Comparison of ENCODE assay signal across 8 cellular contexts in the genomic region with DNA sequence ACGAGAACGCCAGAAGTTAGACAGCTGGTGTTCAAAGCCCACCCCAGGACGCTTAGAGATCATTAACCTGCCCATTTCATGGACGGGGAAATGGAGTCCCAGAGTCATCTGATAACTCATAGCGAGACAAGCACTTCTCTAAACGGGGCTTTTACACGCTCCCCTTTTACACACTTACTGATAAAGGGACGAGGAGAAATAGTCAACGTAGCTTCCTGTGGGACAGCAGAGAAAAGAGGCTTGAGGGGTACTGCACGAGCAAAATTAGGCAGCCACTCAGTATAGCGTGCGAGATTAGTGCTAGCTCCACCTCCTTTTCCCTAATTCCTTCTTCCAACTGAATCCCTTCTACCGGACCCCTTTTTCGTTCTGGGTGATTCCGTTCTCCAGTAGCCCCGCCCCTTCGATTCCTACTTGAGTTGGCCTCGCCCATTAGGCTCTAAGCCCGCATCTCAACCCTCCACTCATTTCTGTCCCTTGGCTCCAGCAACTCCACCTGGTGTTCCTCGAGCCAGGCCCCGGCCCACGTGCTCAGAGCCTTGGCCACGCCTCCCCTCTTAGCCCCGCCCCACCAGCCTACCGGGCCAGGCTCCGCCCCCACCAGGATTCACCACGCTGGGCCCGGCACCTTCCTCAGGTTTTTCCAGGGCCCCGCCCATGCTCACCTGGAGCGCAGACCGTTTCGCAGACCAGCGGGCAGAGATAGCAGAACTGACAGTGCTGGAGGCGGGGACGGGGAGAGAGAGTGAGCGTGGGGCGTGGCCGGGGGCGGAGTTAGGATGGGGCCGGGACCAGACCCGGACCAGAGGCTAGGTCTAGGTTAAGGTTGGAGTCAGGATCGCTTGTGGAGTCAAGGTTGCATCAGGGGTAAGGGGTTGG. TPM values are rescaled to one million over a fixed set of nuclear protein-coding genes. Genes with fewer than 3 reads are reported as not detected.
DNase-seq lines count a peak whose midpoint lies in the region; ATAC-seq and TF ChIP-seq lines count a peak whose summit lies in the region.

No MANE protein-coding gene starts in this region.

- H3K36me3 ChIP-seq in BE2C (no peaks in the 10 kb centered on the region), adrenal gland (replicated peaks in 1 of 2) (no peaks in the 10 kb centered on the region), iPS DF 6.9 (ENCODE audit: control insufficient read depth, insufficient read depth, low read length) (no peaks in the 10 kb centered on the region), skeletal muscle tissue (ENCODE audit: control insufficient read depth in 3 of 3, insufficient read depth in 3 of 3, low read length in 3 of 3) (peaks cover 0 to 9% (median 0%) of the 10 kb centered on the region in 3 donors)

- WGBS in adrenal gland, 4 donors: 8 to 9% (median 9%) methylated on average over 33 to 42 of the region's 42 CpGs
- WGBS in iPS DF 6.9 (ENCODE audit: insufficient coverage, insufficient read length): no CpG with 5 or more reads among the region's 42 CpGs

- DNase-seq in BE2C: peak; percentile 86
- peak; percentile 23 for DNase-seq in HCEC 1CT
- peak; percentile 52 for DNase-seq in NOMO-1 treated with DMSO at 0.1 percent for 48 hours (lab: John Stamatoyannopoulos, UW; ENCODE audit: unreplicated experiment)
- peak; percentile 82 to 90 (median 87) for DNase-seq in adrenal gland
- no peak for DNase-seq in iPS DF 6.9 (ENCODE audit: low read depth, low spot score)

- peak overlapping the region; percentile 89 for H3K4me3 ChIP-seq in BE2C (ENCODE audit: low read depth, low read length)
- H3K4me3 ChIP-seq in adrenal gland: peak overlapping the region in 1 of 4 donors; percentile 73
- peak overlapping the region; percentile 67; the same call in 1 of the 2 replicates for H3K4me3 ChIP-seq in iPS DF 6.9 (ENCODE audit: low read length)
- H3K4me3 ChIP-seq in skeletal muscle tissue (ENCODE audit: low read length in 3 of 3): peak overlapping the region; percentile 91 to 94 (median 92)

- peak in 1 of 2 donors; percentile 26 for TF ChIP-seq POLR2A in adrenal gland (IDR thresholded peaks at IDR 0.05)

- H3K4me1 ChIP-seq in BE2C: peaks cover 5% of the 10 kb centered on the region
- peaks cover 15 to 19% of the 10 kb centered on the region in 2 donors for H3K4me1 ChIP-seq in adrenal gland (replicated peaks in 1 of 2)
- peaks cover 10% of the 10 kb centered on the region for H3K4me1 ChIP-seq in iPS DF 6.9 (ENCODE audit: control insufficient read depth, insufficient read depth, low read length)
- peaks cover 27 to 61% (median 49%) of the 10 kb centered on the region in 3 donors for H3K4me1 ChIP-seq in skeletal muscle tissue (ENCODE audit: control insufficient read depth in 3 of 3, insufficient read depth in 3 of 3, low read length in 3 of 3)

- no peaks in the 10 kb centered on the region for H3K9me3 ChIP-seq in BE2C
- no peaks in the 10 kb centered on the region for H3K9me3 ChIP-seq in adrenal gland (replicated peaks in 1 of 3)
- H3K9me3 ChIP-seq in iPS DF 6.9 (ENCODE audit: control insufficient read depth, insufficient read depth, low read length): no peaks in the 10 kb centered on the region
- H3K9me3 ChIP-seq in skeletal muscle tissue (ENCODE audit: control insufficient read depth in 3 of 3, low read length in 3 of 3): no peaks in the 10 kb centered on the region

- TF ChIP-seq CTCF in BE2C (IDR thresholded peaks at IDR 0.05; ENCODE audit: low read depth, low read length): no peak
- TF ChIP-seq CTCF in adrenal gland (IDR thresholded peaks at IDR 0.05): no peak

- ATAC-seq in HG03095 (IDR thresholded peaks at IDR 0.05; ENCODE audit: unreplicated experiment) (no peak), GM19397 (IDR thresholded peaks at IDR 0.05; ENCODE audit: unreplicated experiment) (no peak)

- peak overlapping the region in 2 of 3 donors; percentile 90 to 92 for H3K9ac ChIP-seq in skeletal muscle tissue (ENCODE audit: low read depth in 1 of 3, low read length in 3 of 3)

- no peaks in the 10 kb centered on the region for H3K27me3 ChIP-seq in BE2C
- no peaks in the 10 kb centered on the region for H3K27me3 ChIP-seq in adrenal gland
- H3K27me3 ChIP-seq in iPS DF 6.9 (ENCODE audit: control insufficient read depth, insufficient read depth, low read length): no peaks in the 10 kb centered on the region
- H3K27me3 ChIP-seq in skeletal muscle tissue (ENCODE audit: control insufficient read depth in 3 of 3, insufficient read depth in 3 of 3, low read length in 3 of 3): no peaks in the 10 kb centered on the region

- intact Hi-C loops in adrenal gland (cut with DNase I): loop anchor here in 1 of 2 donors (5.0 kb wide), 1 partner anchor 46 kb away; no protein-coding TSS in a partner anchor

- H3K27ac ChIP-seq in adrenal gland: peak overlapping the region in 3 of 5 donors; percentile 74 to 94 (median 91)
- H3K27ac ChIP-seq in iPS DF 6.9 (ENCODE audit: low read length): no peak overlapping the region
- peak overlapping the region; percentile 83 for H3K27ac ChIP-seq in skeletal muscle tissue (ENCODE audit: low read depth, low read length)

RNA-seq across cellular contexts. Expression of a gene that starts 3.6 kb away (rescaled TPM):
- 0.22 TPM for polyA plus RNA-seq in BE2C (2012; ENCODE audit: insufficient read depth, insufficient read length, low read depth)
- total RNA-seq in adrenal gland: 1 to 10 TPM in 7 of 8 donors, under 1 TPM in 1; 0.77 to 7.1 (median 2.6) TPM
- polyA plus RNA-seq in adrenal gland: 1 to 10 TPM; 2.1 to 2.5 (median 2.4) TPM
- 78.3 TPM for total RNA-seq in skeletal muscle tissue

RNA-seq across cellular contexts. Expression of a gene that starts 6.0 kb away (rescaled TPM):
- 4.1 TPM for polyA plus RNA-seq in BE2C (2012; ENCODE audit: insufficient read depth, insufficient read length, low read depth)
- total RNA-seq in adrenal gland: 10 to 100 TPM in 6 of 8 donors, 1 to 10 TPM in 2; 6.8 to 25.1 (median 15.7) TPM
- 10 to 100 TPM in 2 of 3 donors, 1 to 10 TPM in 1; 4.2 to 56.3 (median 20.6) TPM for polyA plus RNA-seq in adrenal gland
- 5.2 TPM for total RNA-seq in skeletal muscle tissue

RNA-seq across cellular contexts. Expression of a gene that starts 32.2 kb away (rescaled TPM):
- 44.4 TPM for polyA plus RNA-seq in BE2C (2012; ENCODE audit: insufficient read depth, insufficient read length, low read depth)
- total RNA-seq in adrenal gland: 10 to 100 TPM in 5 of 8 donors, 1 to 10 TPM in 3; 6.1 to 17.2 (median 14.6) TPM
- polyA plus RNA-seq in adrenal gland: 10 to 100 TPM in 2 of 3 donors, 1 to 10 TPM in 1; 2.9 to 60.2 (median 27.3) TPM
- total RNA-seq in skeletal muscle tissue: 3.1 TPM

RNA-seq across cellular contexts. Expression of a gene that starts 32.6 kb away (rescaled TPM):
- polyA plus RNA-seq in BE2C (2012; ENCODE audit: insufficient read depth, insufficient read length, low read depth): 1.3 TPM
- 1 to 10 TPM in 7 of 8 donors, under 1 TPM in 1; 0.94 to 4.7 (median 1.8) TPM for total RNA-seq in adrenal gland
- polyA plus RNA-seq in adrenal gland: 1 to 10 TPM; 1.1 to 8.2 (median 4.5) TPM
- total RNA-seq in skeletal muscle tissue: not detected

RNA-seq across cellular contexts. Expression of a gene that starts 37.4 kb away (rescaled TPM):
- 22.0 TPM for polyA plus RNA-seq in BE2C (2012; ENCODE audit: insufficient read depth, insufficient read length, low read depth)
- total RNA-seq in adrenal gland: 10 to 100 TPM in 3 of 8 donors, 1 to 10 TPM in 5; 4.9 to 15.3 (median 9.5) TPM
- polyA plus RNA-seq in adrenal gland: 10 to 100 TPM in 2 of 3 donors, 1 to 10 TPM in 1; 4.4 to 35.2 (median 32.9) TPM
- total RNA-seq in skeletal muscle tissue: 18.3 TPM
